ENCODE assay signal across 1 cellular context in genomic region chr4:1857931-1858330, GRCh38.
TF ChIP-seq lines count a peak whose summit lies in the region.

No MANE protein-coding gene starts in this region.

TF ChIP-seq in IMR-90, 13 proteins besides CTCF, POLR2A, EP300 and RAD21:
- no peak for TF ChIP-seq RFX5 (IDR thresholded peaks at IDR 0.05; ENCODE audit: low read depth, low read length)
- no peak for TF ChIP-seq MAZ (IDR thresholded peaks at IDR 0.05; ENCODE audit: borderline replicate concordance, low read depth, low read length)
- TF ChIP-seq NFE2L2 (IDR thresholded peaks at IDR 0.05; ENCODE audit: low read depth, low read length), result no peak
- no peak for TF ChIP-seq CEBPB (IDR thresholded peaks at IDR 0.05; ENCODE audit: low read depth, low read length)
- TF ChIP-seq MXI1 (IDR thresholded peaks at IDR 0.05; ENCODE audit: borderline replicate concordance, low read depth, low read length), result no peak
- TF ChIP-seq BHLHE40 (IDR thresholded peaks at IDR 0.05; ENCODE audit: low read depth, low read length), result no peak
- TF ChIP-seq CHD1 (IDR thresholded peaks at IDR 0.05; ENCODE audit: low read depth, low read length), result no peak
- no peak for TF ChIP-seq USF2 (IDR thresholded peaks at IDR 0.05; ENCODE audit: low read depth, low read length)
- TF ChIP-seq ELK1 (IDR thresholded peaks at IDR 0.05; ENCODE audit: borderline replicate concordance, low read depth, low read length), result no peak
- no peak for TF ChIP-seq SMC3 (IDR thresholded peaks at IDR 0.05; ENCODE audit: low read depth, low read length)
- no peak for TF ChIP-seq FOS (IDR thresholded peaks at IDR 0.05; ENCODE audit: low read depth, low read length)
- no peak for TF ChIP-seq RCOR1 (IDR thresholded peaks at IDR 0.05; ENCODE audit: insufficient replicate concordance, low read length)
- TF ChIP-seq MAFK (IDR thresholded peaks at IDR 0.05; ENCODE audit: low read depth, low read length), result no peak
